Comparison of ENCODE assay signal across 24 cellular contexts in the genomic region with DNA sequence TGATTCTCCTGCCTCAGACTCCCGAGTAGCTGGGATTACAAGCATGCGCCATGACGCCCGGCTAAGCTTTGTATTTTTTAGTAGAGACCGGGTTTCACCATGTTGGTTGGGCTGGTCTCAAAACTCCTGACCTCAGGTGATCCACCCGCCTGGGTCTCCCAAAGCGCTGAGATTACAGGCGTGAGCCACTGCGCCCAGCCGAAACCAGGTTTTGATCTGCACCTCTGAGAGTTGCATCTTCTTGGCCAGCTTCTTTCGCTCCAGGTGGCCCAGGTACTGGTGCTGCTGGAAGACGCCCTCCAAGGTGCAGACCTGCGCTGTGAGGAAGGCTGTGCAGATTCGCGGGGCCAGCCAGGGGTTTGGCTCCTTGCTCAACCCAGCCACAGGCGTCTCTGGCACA.
"Had no signal": no experiment of that assay in that cellular context is flagged by ENCODE, and none has a peak within 500 bp of the region (broad histone marks: within the 10 kb centered on the region; RNA-seq: fewer than 3 reads in every experiment).

No MANE protein-coding gene starts in this region.

- H3K4me3 ChIP-seq: colonic mucosa, coronary artery, dorsolateral prefrontal cortex, esophagus muscularis mucosa, esophagus squamous epithelium, gastrocnemius medialis, gastroesophageal sphincter, heart left ventricle, heart right ventricle had no signal

- DNase-seq: colonic mucosa; cortex of kidney; dermis blood vessel endothelial cell; dorsolateral prefrontal cortex; effector CD4-positive, alpha-beta T cell; effector CD8-positive, alpha-beta T cell; effector memory CD4-positive, alpha-beta T cell; effector memory CD8-positive, alpha-beta T cell; endodermal cell; erythroblast; esophagus squamous epithelium; foreskin fibroblast; foreskin keratinocyte; foreskin melanocyte; gastrocnemius medialis; glutamatergic neuron; head of caudate nucleus; heart right ventricle had no signal

- H3K27ac ChIP-seq: colonic mucosa, coronary artery, dorsolateral prefrontal cortex, epithelial cell of prostate, esophagus muscularis mucosa, esophagus squamous epithelium, foreskin keratinocyte, gastrocnemius medialis, gastroesophageal sphincter, heart left ventricle, heart right ventricle had no signal

- ATAC-seq: effector memory CD8-positive, alpha-beta T cell; esophagus mucosa; foreskin keratinocyte; gastrocnemius medialis; gastroesophageal sphincter; heart left ventricle; heart right ventricle had no signal

- H3K36me3 ChIP-seq: colonic mucosa, esophagus muscularis mucosa, esophagus squamous epithelium, gastrocnemius medialis, gastroesophageal sphincter, heart left ventricle, heart right ventricle had no signal

- H3K9me3 ChIP-seq: colonic mucosa, gastrocnemius medialis had no signal

- H3K27me3 ChIP-seq: colonic mucosa, dorsolateral prefrontal cortex, esophagus muscularis mucosa, esophagus squamous epithelium, foreskin keratinocyte, gastrocnemius medialis, gastroesophageal sphincter, heart left ventricle, heart right ventricle had no signal

- H3K4me1 ChIP-seq: colonic mucosa, esophagus muscularis mucosa, esophagus squamous epithelium, foreskin keratinocyte, gastrocnemius medialis, gastroesophageal sphincter, heart left ventricle, heart right ventricle had no signal
